In the genomic region with DNA sequence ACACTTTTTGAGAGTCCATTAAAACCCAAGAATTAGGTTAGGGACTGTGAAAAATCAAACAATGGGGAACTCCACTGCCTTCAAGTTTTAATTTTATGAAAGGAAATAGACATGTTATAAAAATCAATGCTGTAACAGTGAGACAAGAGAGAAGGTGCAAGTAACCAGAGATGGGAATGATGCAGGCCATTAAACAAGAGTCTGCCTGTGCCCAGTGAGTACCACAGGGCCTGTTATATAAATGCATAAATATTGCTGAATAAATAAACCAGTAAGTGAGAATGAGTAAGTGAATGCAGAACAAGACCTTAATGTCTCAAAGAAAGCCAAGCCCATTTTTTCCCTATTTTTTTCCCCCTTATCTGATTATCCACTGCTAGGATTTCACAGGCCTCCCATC, we compare ENCODE assay signal across 26 cellular contexts.
"Had no signal": no experiment of that assay in that cellular context is flagged by ENCODE, and none has a peak within 500 bp of the region (broad histone marks: within the 10 kb centered on the region; RNA-seq: fewer than 3 reads in every experiment).

No MANE protein-coding gene starts in this region.

- DNase-seq: activated CD4-positive, alpha-beta T cell treated with anti-CD3 and anti-CD28 coated beads for 1 hour; activated CD8-positive, alpha-beta memory T cell treated with anti-CD3 and anti-CD28 coated beads for 24 hours; activated CD8-positive, alpha-beta memory T cell treated with anti-CD3 and anti-CD28 coated beads, Interleukin-2, amount 50 U/mL, for 4 hours; activated naive CD4-positive, alpha-beta T cell treated with Interleukin-2 at 50 U/mL for 16 hours; activated naive CD8-positive, alpha-beta T cell treated with anti-CD3 and anti-CD28 coated beads for 36 hours; activated T-cell treated with anti-CD3 and anti-CD28 coated beads, Interleukin-2, amount 50 U/mL, for 4 hours; amygdala; cortex of kidney; head of caudate nucleus; midbrain; occipital lobe; right lobe of liver; stimulated activated CD4-positive, alpha-beta T cell treated with anti-CD3 and anti-CD28 coated beads, Interleukin-2, amount 100 ng/mL, for 24 hours; stimulated activated naive CD8-positive, alpha-beta T cell treated with anti-CD3 and anti-CD28 coated beads, Interleukin-15, amount 100 ng/mL, for 72 hours had no signal

- H3K4me3 Mint-ChIP-seq: activated naive CD8-positive, alpha-beta T cell treated with anti-CD3 and anti-CD28 coated beads for 36 hours; activated T-cell treated with anti-CD3 and anti-CD28 coated beads, Interleukin-2, amount 50 U/mL, for 4 hours; nephron; stimulated activated effector memory CD8-positive, alpha-beta T cell treated with anti-CD3 and anti-CD28 coated beads, Interleukin-12 subunit alpha, Interleukin-12 subunit beta, amount 100 ng/mL, for 72 hours; stimulated activated naive CD8-positive, alpha-beta T cell treated with anti-CD3 and anti-CD28 coated beads, Interleukin-15, amount 100 ng/mL, for 72 hours; T-helper 2 cell treated with Interferon-gamma antibody and Interleukin-4, amounts not matched to agents 5 μg/mL and 100 μg/mL, for 36 hours had no signal

- H3K36me3 ChIP-seq: gastroesophageal sphincter, right lobe of liver, suprapubic skin, tibial nerve had no signal

- ATAC-seq: activated T-cell treated with anti-CD3 and anti-CD28 coated beads, Interleukin-2, amount 50 U/mL, for 4 hours; gastroesophageal sphincter; stimulated activated effector memory CD8-positive, alpha-beta T cell treated with anti-CD3 and anti-CD28 coated beads, Interleukin-12 subunit alpha, Interleukin-12 subunit beta, amount 100 ng/mL, for 72 hours; stimulated activated naive CD8-positive, alpha-beta T cell treated with anti-CD3 and anti-CD28 coated beads, Interleukin-15, amount 100 ng/mL, for 72 hours had no signal

- FAIRE-seq: bronchial epithelial cell, islet of Langerhans, TTC549, urothelium cell line had no signal

- H3K4me1 Mint-ChIP-seq: nephron had no signal

- H3K27me3 ChIP-seq: gastroesophageal sphincter, right lobe of liver, suprapubic skin, tibial nerve had no signal

- H3K27ac ChIP-seq: epithelial cell of prostate, right lobe of liver had no signal

- H3K27ac Mint-ChIP-seq: activated naive CD8-positive, alpha-beta T cell treated with anti-CD3 and anti-CD28 coated beads for 36 hours; nephron; stimulated activated effector memory CD8-positive, alpha-beta T cell treated with anti-CD3 and anti-CD28 coated beads, Interleukin-12 subunit alpha, Interleukin-12 subunit beta, amount 100 ng/mL, for 72 hours; stimulated activated naive CD8-positive, alpha-beta T cell treated with anti-CD3 and anti-CD28 coated beads, Interleukin-15, amount 100 ng/mL, for 72 hours; T-helper 2 cell treated with Interferon-gamma antibody and Interleukin-4, amounts not matched to agents 5 μg/mL and 100 μg/mL, for 36 hours had no signal

- H3K4me3 ChIP-seq: gastroesophageal sphincter, right lobe of liver, skin epidermis, suprapubic skin, tibial nerve had no signal

- H3K36me3 Mint-ChIP-seq: activated naive CD8-positive, alpha-beta T cell treated with anti-CD3 and anti-CD28 coated beads for 36 hours; stimulated activated effector memory CD8-positive, alpha-beta T cell treated with anti-CD3 and anti-CD28 coated beads, Interleukin-12 subunit alpha, Interleukin-12 subunit beta, amount 100 ng/mL, for 72 hours had no signal

- H3K9me3 Mint-ChIP-seq: activated naive CD8-positive, alpha-beta T cell treated with anti-CD3 and anti-CD28 coated beads for 36 hours; activated T-cell treated with anti-CD3 and anti-CD28 coated beads, Interleukin-2, amount 50 U/mL, for 4 hours; nephron; stimulated activated effector memory CD8-positive, alpha-beta T cell treated with anti-CD3 and anti-CD28 coated beads, Interleukin-12 subunit alpha, Interleukin-12 subunit beta, amount 100 ng/mL, for 72 hours; stimulated activated naive CD8-positive, alpha-beta T cell treated with anti-CD3 and anti-CD28 coated beads, Interleukin-15, amount 100 ng/mL, for 72 hours; T-helper 2 cell treated with Interferon-gamma antibody and Interleukin-4, amounts not matched to agents 5 μg/mL and 100 μg/mL, for 36 hours had no signal

- H3K9me3 ChIP-seq: gastroesophageal sphincter, right lobe of liver, suprapubic skin, tibial nerve had no signal

- H3K27me3 Mint-ChIP-seq: activated naive CD8-positive, alpha-beta T cell treated with anti-CD3 and anti-CD28 coated beads for 36 hours; stimulated activated naive CD8-positive, alpha-beta T cell treated with anti-CD3 and anti-CD28 coated beads, Interleukin-15, amount 100 ng/mL, for 72 hours had no signal
